ENCODE assay signal across 35 cellular contexts in the genomic region with DNA sequence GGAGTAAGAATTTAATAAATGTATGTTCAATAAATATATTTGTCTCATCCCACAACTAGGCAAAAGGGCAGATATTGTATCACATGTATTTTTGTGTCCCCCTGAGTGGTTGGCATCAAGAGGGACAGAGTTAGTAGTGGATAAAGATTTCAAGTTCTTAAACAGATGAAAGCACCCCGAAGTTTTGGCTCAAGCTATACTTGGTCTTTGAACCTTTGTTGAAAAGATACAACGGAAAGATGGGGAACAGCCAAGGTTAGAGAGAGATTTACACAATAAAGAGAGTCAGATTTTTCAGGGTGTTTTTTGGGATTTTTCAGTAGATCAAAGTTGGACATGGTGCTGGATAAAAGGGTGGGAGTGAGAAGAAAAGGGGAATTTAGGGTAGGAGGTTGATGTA. TPM values are rescaled to one million over a fixed set of nuclear protein-coding genes. Genes with fewer than 3 reads are reported as not detected.
"Had no signal": no experiment of that assay in that cellular context is flagged by ENCODE, and none has a peak within 500 bp of the region (broad histone marks: within the 10 kb centered on the region; RNA-seq: fewer than 3 reads in every experiment).

No MANE protein-coding gene starts in this region.

- DNase-seq: activated effector memory CD4-positive, alpha-beta T cell treated with anti-CD3 and anti-CD28 coated beads, Interleukin-2, amount 50 U/mL, for 16 hours; activated effector memory CD4-positive, alpha-beta T cell treated with Interleukin-2 at 50 U/mL for 16 hours; activated gamma-delta T cell; activated gamma-delta T cell treated with Interleukin-2 at 50 U/mL for 16 hours; activated naive CD4-positive, alpha-beta T cell; activated naive CD4-positive, alpha-beta T cell treated with anti-CD3 and anti-CD28 coated beads for 36 hours; activated naive CD4-positive, alpha-beta T cell treated with anti-CD3 and anti-CD28 coated beads, Interleukin-2, amount 10 ng/mL, durations not matched to agents 7 days and 5 days; activated naive CD4-positive, alpha-beta T cell treated with anti-CD3 and anti-CD28 coated beads, Interleukin-2, amount 50 U/mL, for 16 hours; activated naive CD4-positive, alpha-beta T cell treated with Interleukin-2 at 50 U/mL for 16 hours; activated naive CD8-positive, alpha-beta T cell treated with anti-CD3 and anti-CD28 coated beads for 36 hours; activated naive CD8-positive, alpha-beta T cell treated with anti-CD3 and anti-CD28 coated beads, Interleukin-2, amount 10 ng/mL, durations not matched to agents 7 days and 5 days; activated naive CD8-positive, alpha-beta T cell treated with anti-CD3 and anti-CD28 coated beads, Interleukin-2, amount 50 U/mL, for 24 hours; activated T-cell treated with anti-CD3 and anti-CD28 coated beads, Interleukin-2, amount 50 U/mL, for 1 hour; activated T-cell treated with anti-CD3 and anti-CD28 coated beads, Interleukin-2, amount 50 U/mL, for 24 hours; activated T-cell treated with anti-CD3 and anti-CD28 coated beads, Interleukin-2, amount 50 U/mL, for 4 hours; activated T-cell treated with anti-CD3 and anti-CD28 coated beads, Interleukin-2, amount 50 U/mL, for 48 hours; activated T-cell treated with anti-CD3 and anti-CD28 coated beads, Interleukin-2, amount 50 U/mL, for 72 hours; adrenal gland; amniotic stem cell; amygdala; anterior cingulate cortex; aorta; body of pancreas; brain microvascular endothelial cell; caudate nucleus; central memory CD4-positive, alpha-beta T cell; cerebellar nuclear complex had no signal

- H3K9me3 ChIP-seq: adrenal gland, ascending aorta, body of pancreas had no signal

- H3K36me3 ChIP-seq: adrenal gland, ascending aorta, brain microvascular endothelial cell, cardiac muscle cell had no signal

- ATAC-seq: activated naive CD4-positive, alpha-beta T cell treated with anti-CD3 and anti-CD28 coated beads, Interleukin-2, amount 50 U/mL, for 72 hours; activated naive CD8-positive, alpha-beta T cell treated with anti-CD3 and anti-CD28 coated beads, Interleukin-2, amount 50 U/mL, for 24 hours; activated T-cell treated with anti-CD3 and anti-CD28 coated beads, Interleukin-2, amount 50 U/mL, for 4 hours; activated T-cell treated with anti-CD3 and anti-CD28 coated beads, Interleukin-2, amount 50 U/mL, for 72 hours; activated T-helper 17 cell treated with anti-CD3 and anti-CD28 coated beads, Interleukin-2, amount 50 U/mL, for 72 hours; body of pancreas had no signal

- FAIRE-seq: astrocyte, bronchial epithelial cell had no signal

- H3K4me3 ChIP-seq: adrenal gland, ascending aorta, body of pancreas, cardiac muscle cell had no signal

- H3K4me1 ChIP-seq: adrenal gland, ascending aorta, body of pancreas had no signal

- H3K27me3 ChIP-seq: adrenal gland, ascending aorta, body of pancreas, brain microvascular endothelial cell, cardiac muscle cell had no signal

- H3K27ac ChIP-seq: adrenal gland, ascending aorta, body of pancreas, brain microvascular endothelial cell, cardiac muscle cell had no signal

RNA-seq across cellular contexts. Expression of a gene that starts 59.3 kb away (rescaled TPM):
- total RNA-seq: activated naive CD4-positive, alpha-beta T cell treated with anti-CD3 and anti-CD28 coated beads for 36 hours; activated naive CD8-positive, alpha-beta T cell treated with anti-CD3 and anti-CD28 coated beads, Interleukin-2, amount 10 ng/mL, durations not matched to agents 7 days and 5 days; activated T-cell treated with anti-CD3 and anti-CD28 coated beads, Interleukin-2, amount 50 U/mL, for 4 hours; activated T-cell treated with anti-CD3 and anti-CD28 coated beads, Interleukin-2, amount 50 U/mL, for 72 hours; activated T-helper 1 cell treated with anti-CD3 and anti-CD28 coated beads, Interleukin-12 subunit alpha, Interleukin-12 subunit beta, Interleukin-2, Interleukin-4 antibody, amounts not matched to agents 30 ng/mL and 10 ng/mL and 1 ng/mL, durations not matched to agents 14 hours and 24 hours and 36 hours; adrenal gland; aorta; ascending aorta; astrocyte; body of pancreas; bronchial epithelial cell; chondrocyte had no signal
- polyA plus RNA-seq: adrenal gland, cardiac muscle cell had no signal
